ENCODE assay signal across 16 cellular contexts in genomic region chr3:184172681-184173373, GRCh38. TPM values are rescaled to one million over a fixed set of nuclear protein-coding genes. Genes with fewer than 3 reads are reported as not detected.
A peak's percentile ranks its signal among the peaks of the same experiment; 100 is the strongest.
DNase-seq lines count a peak whose midpoint lies in the region; ATAC-seq, FAIRE-seq and TF ChIP-seq lines count a peak whose summit lies in the region.
"Had no signal": no experiment of that assay in that cellular context is flagged by ENCODE, and none has a peak within 500 bp of the region (broad histone marks: within the 10 kb centered on the region; RNA-seq: fewer than 3 reads in every experiment).

No MANE protein-coding gene starts in this region.

- no peak overlapping the region for H3K14ac ChIP-seq in trophoblast cell (ENCODE audit: low read length)

- DNase-seq in CD8-positive, alpha-beta memory T cell, result no peak
- DNase-seq in RCC 7860 (ENCODE audit: low spot score) (peak; percentile 31), esophagus muscularis mucosa (ENCODE audit: extremely low spot score) (no peak), trophoblast cell (peak; percentile 57 to 79), uterus (no peak), activated gamma-delta T cell treated with Interleukin-2 at 50 U/mL for 16 hours (no peak), frontal cortex (ENCODE audit: low spot score in 2 of 2) (no peak)
- DNase-seq: heart right ventricle, NCI-H1694 treated with DMSO at 0.1 percent for 48 hours, stomach had no signal

- no peak overlapping the region for H3K23ac ChIP-seq in trophoblast cell (ENCODE audit: low read length)

- no peak for ATAC-seq in GM21576 (IDR thresholded peaks at IDR 0.05; ENCODE audit: unreplicated experiment)
- ATAC-seq: activated CD4-positive, CD25-positive, alpha-beta regulatory T cell treated with anti-CD3 and anti-CD28 coated beads, Interleukin-2, amount 50 U/mL, for 24 hours; HCT116; heart right ventricle had no signal

- peaks cover 24% of the 10 kb centered on the region for H3K4me1 ChIP-seq in CD8-positive, alpha-beta memory T cell (ENCODE audit: insufficient read depth, low read length)
- H3K4me1 ChIP-seq in esophagus muscularis mucosa (peaks cover 29 to 62% (median 56%) of the 10 kb centered on the region in 4 donors), trophoblast cell (ENCODE audit: control insufficient read depth in 1 of 2, insufficient read depth in 2 of 2, low read length in 2 of 2) (peaks cover 21 to 31% of the 10 kb centered on the region in 2 experiments), uterus (peaks cover 5 to 16% of the 10 kb centered on the region in 2 donors)

- no peak overlapping the region for H3K4ac ChIP-seq in trophoblast cell (ENCODE audit: low read depth, low read length)

- no peak overlapping the region for H4K8ac ChIP-seq in trophoblast cell (ENCODE audit: low read depth, low read length)

- H4K91ac ChIP-seq in trophoblast cell (ENCODE audit: low read depth, low read length), result no peak overlapping the region

- no peaks in the 10 kb centered on the region for H3K9me3 ChIP-seq in CD8-positive, alpha-beta memory T cell (ENCODE audit: low read length)
- H3K9me3 ChIP-seq in esophagus muscularis mucosa (no peaks in the 10 kb centered on the region), trophoblast cell (ENCODE audit: insufficient read depth, low read depth, low read length) (peaks cover 2% of the 10 kb centered on the region), uterus (no peaks in the 10 kb centered on the region)
- H3K9me3 ChIP-seq: heart right ventricle, stomach had no signal

- POLR2A ChIA-PET in CD8-positive, alpha-beta memory T cell (lab: Charles Lee), result interaction anchor here (0.9 to 1.4 kb wide), 3 partner anchors 13 to 40 kb away, joined by 3 to 4 read pairs (median 3); partner anchors contain the start of genes ABCF3 and DVL3

- no peak overlapping the region for H2AK5ac ChIP-seq in trophoblast cell (ENCODE audit: low read length)

- FAIRE-seq in RCC 7860 (lab: Jason Lieb, UNC) (no peak), frontal cortex (lab: Jason Lieb, UNC) (no peak)
- FAIRE-seq: GM12891 had no signal

- H3K27me3 ChIP-seq in CD8-positive, alpha-beta memory T cell (ENCODE audit: insufficient read depth, low read length, poor library complexity, severe bottlenecking), result no peaks in the 10 kb centered on the region
- H3K27me3 ChIP-seq in esophagus muscularis mucosa, result no peaks in the 10 kb centered on the region
- H3K27me3 ChIP-seq in trophoblast cell (ENCODE audit: insufficient read depth, low read length), result no peaks in the 10 kb centered on the region
- H3K27me3 ChIP-seq in uterus, result no peaks in the 10 kb centered on the region
- H3K27me3 ChIP-seq: heart right ventricle, stomach had no signal

- intact Hi-C loops in esophagus muscularis mucosa (cut with DNase I) (no loop called here), uterus (cut with DNase I; ENCODE audit: low total_unique reads) (no loop called here)

- no peak overlapping the region for H2BK5ac ChIP-seq in trophoblast cell (ENCODE audit: low read depth, low read length, poor library complexity)

- no peak overlapping the region for H3K4me3 Mint-ChIP-seq in CD8-positive, alpha-beta memory T cell

- TF ChIP-seq CTCF in esophagus muscularis mucosa (IDR thresholded peaks at IDR 0.05) (no peak), uterus (IDR thresholded peaks at IDR 0.05) (no peak)

- no peak for TF ChIP-seq POLR2A in esophagus muscularis mucosa (IDR thresholded peaks at IDR 0.05; ENCODE audit: low read depth)
- TF ChIP-seq POLR2A in uterus (IDR thresholded peaks at IDR 0.05), result no peak

- no peak overlapping the region for H3K27ac ChIP-seq in CD8-positive, alpha-beta memory T cell (ENCODE audit: low read depth, low read length)
- H3K27ac ChIP-seq in esophagus muscularis mucosa (replicated peaks in 1 of 4), result peak overlapping the region; percentile 1 to 97 (median 36)
- no peak overlapping the region for H3K27ac ChIP-seq in trophoblast cell (ENCODE audit: low read depth, low read length)
- peak overlapping the region in 1 of 2 donors; percentile 71 for H3K27ac ChIP-seq in uterus

- H3K4me3 ChIP-seq in CD8-positive, alpha-beta memory T cell (ENCODE audit: low read length), result no peak overlapping the region
- H3K4me3 ChIP-seq in esophagus muscularis mucosa, result no peak overlapping the region
- H3K4me3 ChIP-seq in trophoblast cell (ENCODE audit: low read depth, low read length), result no peak overlapping the region
- no peak overlapping the region for H3K4me3 ChIP-seq in uterus
- H3K4me3 ChIP-seq: heart right ventricle, stomach had no signal

- peaks cover 3% of the 10 kb centered on the region for H3K36me3 ChIP-seq in CD8-positive, alpha-beta memory T cell (ENCODE audit: insufficient read depth, low read length)
- H3K36me3 ChIP-seq in esophagus muscularis mucosa (peaks cover 40 to 61% (median 55%) of the 10 kb centered on the region in 4 donors), trophoblast cell (ENCODE audit: control insufficient read depth in 1 of 2, insufficient read depth in 2 of 2, low read length in 2 of 2) (peaks cover 51 to 58% of the 10 kb centered on the region in 2 experiments), uterus (no peaks in the 10 kb centered on the region)

- no peak overlapping the region for H4K12ac ChIP-seq in trophoblast cell (ENCODE audit: low read depth, low read length)

- H3K9ac ChIP-seq in trophoblast cell (ENCODE audit: low read length), result no peak overlapping the region

- peaks cover 21% of the 10 kb centered on the region for H3K79me1 ChIP-seq in trophoblast cell (ENCODE audit: low read length)

- H2AFZ ChIP-seq in trophoblast cell (ENCODE audit: insufficient read depth, low read length, poor library complexity), result no peak overlapping the region

- peaks cover 0 to 1% of the 10 kb centered on the region in 2 donors for H3K27me3 Mint-ChIP-seq in CD8-positive, alpha-beta memory T cell

- WGBS in esophagus muscularis mucosa, result 77% methylated on average over 5 of the region's 5 CpGs
- no CpG with 5 or more reads among the region's 5 CpGs for WGBS in trophoblast cell (ENCODE audit: extremely low coverage, insufficient coverage, insufficient read length)

- no peak for TF ChIP-seq EP300 in esophagus muscularis mucosa (IDR thresholded peaks at IDR 0.05)

- H3K36me3 Mint-ChIP-seq in CD8-positive, alpha-beta memory T cell, result peaks cover 0 to 49% (median 0%) of the 10 kb centered on the region in 3 donors

- CTCF ChIA-PET in CD8-positive, alpha-beta memory T cell (lab: Charles Lee), result interaction anchor here (1.0 to 1.7 kb wide), 4 partner anchors 16 to 288 kb away, joined by 4 to 5 read pairs (median 4); partner anchors contain the start of genes DVL3, EEF1AKMT4 and PARL

- no peaks in the 10 kb centered on the region for H3K9me3 Mint-ChIP-seq in CD8-positive, alpha-beta memory T cell

- H3K18ac ChIP-seq in trophoblast cell (ENCODE audit: low read length), result no peak overlapping the region

- peaks cover 26 to 33% (median 27%) of the 10 kb centered on the region in 3 donors for H3K4me1 Mint-ChIP-seq in CD8-positive, alpha-beta memory T cell

- no peak overlapping the region for H2BK120ac ChIP-seq in trophoblast cell (ENCODE audit: insufficient read depth, low read length, poor library complexity)

- H3K79me2 ChIP-seq in trophoblast cell (ENCODE audit: control insufficient read depth, insufficient read depth, low read length, poor library complexity), result peaks cover 18% of the 10 kb centered on the region

- no peak overlapping the region for H3K4me2 ChIP-seq in trophoblast cell (ENCODE audit: low read length)

- H3K27ac Mint-ChIP-seq in CD8-positive, alpha-beta memory T cell, result peak overlapping the region in 5 of 8 donors; percentile 0 to 68 (median 11)

- H2BK12ac ChIP-seq in trophoblast cell (ENCODE audit: low read length), result no peak overlapping the region

RNA-seq across cellular contexts. Expression of gene AP2M1, which starts 1.8 kb away (rescaled TPM):
- total RNA-seq in CD8-positive, alpha-beta memory T cell, result 100 to 1,000 TPM; 268 to 270 TPM
- polyA plus RNA-seq in CD8-positive, alpha-beta memory T cell, result 265 TPM
- total RNA-seq in esophagus muscularis mucosa (100 to 1,000 TPM; 258 to 397 (median 298) TPM), uterus (100 to 1,000 TPM in 3 of 4 donors, 10 to 100 TPM in 1; 81.8 to 248 (median 172) TPM), frontal cortex (344 TPM)
- 392 and 402 TPM in 2 replicates for polyA plus RNA-seq in trophoblast cell (2013)

RNA-seq across cellular contexts. Expression of gene ABCF3, which starts 13.2 kb away (rescaled TPM):
- 10 to 100 TPM; 70.8 to 70.9 TPM for total RNA-seq in CD8-positive, alpha-beta memory T cell
- polyA plus RNA-seq in CD8-positive, alpha-beta memory T cell, result 54.5 TPM
- total RNA-seq in esophagus muscularis mucosa (10 to 100 TPM; 34.8 to 43.2 (median 36.9) TPM), uterus (10 to 100 TPM; 11.8 to 73.0 (median 36.8) TPM), frontal cortex (47.3 TPM)
- 31.9 and 32.0 TPM in 2 replicates for polyA plus RNA-seq in trophoblast cell (2013)

RNA-seq across cellular contexts. Expression of gene DVL3, which starts 17.6 kb away (rescaled TPM):
- 10 to 100 TPM; 38.5 to 44.0 TPM for total RNA-seq in CD8-positive, alpha-beta memory T cell
- 15.4 TPM for polyA plus RNA-seq in CD8-positive, alpha-beta memory T cell
- 100 to 1,000 TPM in 2 of 4 donors, 10 to 100 TPM in 2; 64.0 to 119 (median 86.3) TPM for total RNA-seq in esophagus muscularis mucosa
- polyA plus RNA-seq in trophoblast cell (2013), result 158 and 169 TPM in 2 replicates
- 10 to 100 TPM; 20.5 to 86.3 (median 57.4) TPM for total RNA-seq in uterus
- total RNA-seq in frontal cortex, result 34.6 TPM

RNA-seq across cellular contexts. Expression of gene EIF2B5, which starts 37.7 kb away (rescaled TPM):
- total RNA-seq in CD8-positive, alpha-beta memory T cell, result 10 to 100 TPM; 74.8 to 83.9 TPM
- 51.6 TPM for polyA plus RNA-seq in CD8-positive, alpha-beta memory T cell
- total RNA-seq in esophagus muscularis mucosa (10 to 100 TPM; 29.3 to 39.5 (median 33.8) TPM), uterus (10 to 100 TPM in 3 of 4 donors, 1 to 10 TPM in 1; 6.5 to 48.0 (median 32.3) TPM), frontal cortex (42.8 TPM)
- polyA plus RNA-seq in trophoblast cell (2013), result 29.4 and 31.2 TPM in 2 replicates

RNA-seq across cellular contexts. Expression of gene VWA5B2, which starts 56.6 kb away (rescaled TPM):
- total RNA-seq in CD8-positive, alpha-beta memory T cell, result under 1 TPM in 1 of 2 experiments, not detected in 1; 0.11 TPM
- polyA plus RNA-seq in CD8-positive, alpha-beta memory T cell, result not detected
- under 1 TPM in 3 of 4 donors, not detected in 1; 0.17 to 0.33 (median 0.32) TPM for total RNA-seq in esophagus muscularis mucosa
- 0.01 TPM in 2 replicates for polyA plus RNA-seq in trophoblast cell (2013)
- total RNA-seq in uterus, result under 1 TPM in 1 of 4 donors, not detected in 3; 0.35 TPM
- 0.41 TPM for total RNA-seq in frontal cortex
- total RNA-seq: lower leg skin, SK-MEL-5 had no signal

Comparison
In these comparisons a context has a peak if more than half of its experiments do, and no peak if none do; other contexts are left out.
1. DNase-seq: peak in RCC 7860 (single experiment) and trophoblast cell (2 of 2); none in CD8-positive, alpha-beta memory T cell (0 of 5), esophagus muscularis mucosa (single experiment), uterus (0 of 2), activated gamma-delta T cell treated with Interleukin-2 at 50 U/mL for 16 hours (single experiment) and frontal cortex (0 of 2).
2. H3K27ac ChIP-seq: peak in esophagus muscularis mucosa (4 of 4); none in CD8-positive, alpha-beta memory T cell (single experiment) and trophoblast cell (single experiment).